1 cellular context compared by ENCODE assay signal in the genomic region with DNA sequence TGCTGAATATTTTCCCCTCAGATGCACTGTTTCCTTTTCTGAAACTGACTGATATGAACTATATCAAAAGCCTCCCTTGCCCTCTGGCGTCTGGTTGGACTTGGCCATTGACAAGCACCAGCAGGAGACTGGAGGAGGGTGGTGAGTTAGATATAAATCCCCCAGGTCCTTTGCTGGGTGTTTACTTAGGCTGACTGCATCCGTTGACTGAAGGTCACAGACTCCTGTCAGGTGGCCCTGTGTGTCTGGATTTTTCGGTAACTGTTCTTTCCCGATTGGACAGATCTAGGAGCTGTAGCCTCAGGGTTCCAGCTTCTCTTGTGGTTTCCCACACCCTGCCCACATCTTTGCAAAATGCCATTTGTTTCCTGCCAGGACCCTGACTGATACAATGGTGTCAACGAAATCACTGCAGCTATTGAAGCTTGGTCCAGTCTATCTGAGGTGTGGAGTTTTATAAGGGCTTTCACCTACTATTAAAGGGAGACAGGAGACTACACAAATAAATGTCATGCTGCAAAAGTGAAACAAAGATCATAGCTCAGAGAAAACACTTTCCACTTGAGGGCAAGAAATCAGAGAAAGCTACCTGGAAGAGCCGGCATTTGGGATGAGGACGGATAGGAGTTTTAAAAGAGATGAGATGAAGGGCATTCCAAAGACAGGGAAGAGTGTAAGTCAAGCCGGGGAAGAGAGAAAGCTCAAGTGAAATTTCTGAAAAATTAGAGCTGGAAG.
TF ChIP-seq lines count a peak whose summit lies in the region.

No MANE protein-coding gene starts in this region.

TF ChIP-seq in HepG2, 621 proteins besides CTCF, POLR2A, EP300 and RAD21 (continued from another document and continues in another):
- TF ChIP-seq ZFP36 (IDR thresholded peaks at IDR 0.05; ENCODE audit: borderline replicate concordance, low read depth, low read length, partially characterized antibody), result no peak
- TF ChIP-seq FOSL2 (CRISPR knock-in tag; IDR thresholded peaks at IDR 0.05), result peak; percentile 64
- 0 out of 2 replicates have a peak, but pooled peaks have one; percentile 24 for TF ChIP-seq HOXA3 (CRISPR knock-in tag; IDR thresholded peaks at IDR 0.05)
- TF ChIP-seq, protein P1, sequence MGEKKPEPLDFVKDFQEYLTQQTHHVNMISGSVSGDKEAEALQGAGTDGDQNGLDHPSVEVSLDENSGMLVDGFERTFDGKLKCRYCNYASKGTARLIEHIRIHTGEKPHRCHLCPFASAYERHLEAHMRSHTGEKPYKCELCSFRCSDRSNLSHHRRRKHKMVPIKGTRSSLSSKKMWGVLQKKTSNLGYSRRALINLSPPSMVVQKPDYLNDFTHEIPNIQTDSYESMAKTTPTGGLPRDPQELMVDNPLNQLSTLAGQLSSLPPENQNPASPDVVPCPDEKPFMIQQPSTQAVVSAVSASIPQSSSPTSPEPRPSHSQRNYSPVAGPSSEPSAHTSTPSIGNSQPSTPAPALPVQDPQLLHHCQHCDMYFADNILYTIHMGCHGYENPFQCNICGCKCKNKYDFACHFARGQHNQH (CRISPR knock-in tag; IDR thresholded peaks at IDR 0.05), result peak; percentile 80
- TF ChIP-seq, protein P2, sequence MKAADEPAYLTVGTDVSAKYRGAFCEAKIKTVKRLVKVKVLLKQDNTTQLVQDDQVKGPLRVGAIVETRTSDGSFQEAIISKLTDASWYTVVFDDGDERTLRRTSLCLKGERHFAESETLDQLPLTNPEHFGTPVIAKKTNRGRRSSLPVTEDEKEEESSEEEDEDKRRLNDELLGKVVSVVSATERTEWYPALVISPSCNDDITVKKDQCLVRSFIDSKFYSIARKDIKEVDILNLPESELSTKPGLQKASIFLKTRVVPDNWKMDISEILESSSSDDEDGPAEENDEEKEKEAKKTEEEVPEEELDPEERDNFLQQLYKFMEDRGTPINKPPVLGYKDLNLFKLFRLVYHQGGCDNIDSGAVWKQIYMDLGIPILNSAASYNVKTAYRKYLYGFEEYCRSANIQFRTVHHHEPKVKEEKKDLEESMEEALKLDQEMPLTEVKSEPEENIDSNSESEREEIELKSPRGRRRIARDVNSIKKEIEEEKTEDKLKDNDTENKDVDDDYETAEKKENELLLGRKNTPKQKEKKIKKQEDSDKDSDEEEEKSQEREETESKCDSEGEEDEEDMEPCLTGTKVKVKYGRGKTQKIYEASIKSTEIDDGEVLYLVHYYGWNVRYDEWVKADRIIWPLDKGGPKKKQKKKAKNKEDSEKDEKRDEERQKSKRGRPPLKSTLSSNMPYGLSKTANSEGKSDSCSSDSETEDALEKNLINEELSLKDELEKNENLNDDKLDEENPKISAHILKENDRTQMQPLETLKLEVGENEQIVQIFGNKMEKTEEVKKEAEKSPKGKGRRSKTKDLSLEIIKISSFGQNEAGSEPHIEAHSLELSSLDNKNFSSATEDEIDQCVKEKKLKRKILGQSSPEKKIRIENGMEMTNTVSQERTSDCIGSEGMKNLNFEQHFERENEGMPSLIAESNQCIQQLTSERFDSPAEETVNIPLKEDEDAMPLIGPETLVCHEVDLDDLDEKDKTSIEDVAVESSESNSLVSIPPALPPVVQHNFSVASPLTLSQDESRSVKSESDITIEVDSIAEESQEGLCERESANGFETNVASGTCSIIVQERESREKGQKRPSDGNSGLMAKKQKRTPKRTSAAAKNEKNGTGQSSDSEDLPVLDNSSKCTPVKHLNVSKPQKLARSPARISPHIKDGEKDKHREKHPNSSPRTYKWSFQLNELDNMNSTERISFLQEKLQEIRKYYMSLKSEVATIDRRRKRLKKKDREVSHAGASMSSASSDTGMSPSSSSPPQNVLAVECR (CRISPR knock-in tag; IDR thresholded peaks at IDR 0.05; ENCODE audit: borderline replicate concordance), result peak; percentile 57; the same call in 1 of the 2 replicates
- no peak for TF ChIP-seq FIP1L1 (IDR thresholded peaks at IDR 0.05; ENCODE audit: borderline replicate concordance, insufficient read depth, low read depth, low read length)
- TF ChIP-seq SMAD3 (CRISPR knock-in tag; IDR thresholded peaks at IDR 0.05), result no peak
- TF ChIP-seq AGO2 (optimal IDR thresholded peaks at IDR 0.05; ENCODE audit: low read depth, low read length), result no peak
- peak; percentile 56 for TF ChIP-seq FOXP4 (CRISPR knock-in tag; IDR thresholded peaks at IDR 0.05)
- no peak for TF ChIP-seq KLF12 (CRISPR knock-in tag; IDR thresholded peaks at IDR 0.05; ENCODE audit: borderline replicate concordance)
- no peak for TF ChIP-seq SNAI1 (CRISPR knock-in tag; IDR thresholded peaks at IDR 0.05; ENCODE audit: borderline replicate concordance)
- no peak for TF ChIP-seq GPN1 (CRISPR knock-in tag; IDR thresholded peaks at IDR 0.05; ENCODE audit: borderline replicate concordance)
- TF ChIP-seq ZBTB20 (CRISPR knock-in tag; IDR thresholded peaks at IDR 0.05; ENCODE audit: borderline replicate concordance, low read depth), result no peak
- TF ChIP-seq, protein P3, sequence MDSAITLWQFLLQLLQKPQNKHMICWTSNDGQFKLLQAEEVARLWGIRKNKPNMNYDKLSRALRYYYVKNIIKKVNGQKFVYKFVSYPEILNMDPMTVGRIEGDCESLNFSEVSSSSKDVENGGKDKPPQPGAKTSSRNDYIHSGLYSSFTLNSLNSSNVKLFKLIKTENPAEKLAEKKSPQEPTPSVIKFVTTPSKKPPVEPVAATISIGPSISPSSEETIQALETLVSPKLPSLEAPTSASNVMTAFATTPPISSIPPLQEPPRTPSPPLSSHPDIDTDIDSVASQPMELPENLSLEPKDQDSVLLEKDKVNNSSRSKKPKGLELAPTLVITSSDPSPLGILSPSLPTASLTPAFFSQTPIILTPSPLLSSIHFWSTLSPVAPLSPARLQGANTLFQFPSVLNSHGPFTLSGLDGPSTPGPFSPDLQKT (CRISPR knock-in tag; IDR thresholded peaks at IDR 0.05; ENCODE audit: borderline replicate concordance), result no peak
- TF ChIP-seq IKZF1 (IDR thresholded peaks at IDR 0.05), result no peak
- peak; percentile 83 for TF ChIP-seq ARID5B (CRISPR knock-in tag; IDR thresholded peaks at IDR 0.05)
- TF ChIP-seq MYNN (CRISPR knock-in tag; IDR thresholded peaks at IDR 0.05; ENCODE audit: low read depth), result no peak
- TF ChIP-seq MIER3 (CRISPR knock-in tag; IDR thresholded peaks at IDR 0.05; ENCODE audit: borderline replicate concordance), result no peak
- TF ChIP-seq GFI1 (CRISPR knock-in tag; IDR thresholded peaks at IDR 0.05; ENCODE audit: borderline replicate concordance), result peak; percentile 56; the same call in 1 of the 2 replicates
- TF ChIP-seq ELF1 (CRISPR knock-in tag; IDR thresholded peaks at IDR 0.05), result no peak
- no peak for TF ChIP-seq KDM5A (IDR thresholded peaks at IDR 0.05; ENCODE audit: borderline replicate concordance, low read length)
- peak; percentile 32; the same call in 1 of the 2 replicates for TF ChIP-seq ZNF792 (CRISPR knock-in tag; IDR thresholded peaks at IDR 0.05)
- TF ChIP-seq JDP2 (CRISPR knock-in tag; IDR thresholded peaks at IDR 0.05; ENCODE audit: borderline replicate concordance), result no peak
- TF ChIP-seq BCL3 (CRISPR knock-in tag; IDR thresholded peaks at IDR 0.05), result no peak
- TF ChIP-seq PAF1 (CRISPR knock-in tag; IDR thresholded peaks at IDR 0.05), result no peak
- TF ChIP-seq ZC3H13 (CRISPR knock-in tag; IDR thresholded peaks at IDR 0.05), result no peak
- TF ChIP-seq IRX3 (CRISPR knock-in tag; IDR thresholded peaks at IDR 0.05; ENCODE audit: borderline replicate concordance, low read depth), result no peak
- TF ChIP-seq, protein P4, sequence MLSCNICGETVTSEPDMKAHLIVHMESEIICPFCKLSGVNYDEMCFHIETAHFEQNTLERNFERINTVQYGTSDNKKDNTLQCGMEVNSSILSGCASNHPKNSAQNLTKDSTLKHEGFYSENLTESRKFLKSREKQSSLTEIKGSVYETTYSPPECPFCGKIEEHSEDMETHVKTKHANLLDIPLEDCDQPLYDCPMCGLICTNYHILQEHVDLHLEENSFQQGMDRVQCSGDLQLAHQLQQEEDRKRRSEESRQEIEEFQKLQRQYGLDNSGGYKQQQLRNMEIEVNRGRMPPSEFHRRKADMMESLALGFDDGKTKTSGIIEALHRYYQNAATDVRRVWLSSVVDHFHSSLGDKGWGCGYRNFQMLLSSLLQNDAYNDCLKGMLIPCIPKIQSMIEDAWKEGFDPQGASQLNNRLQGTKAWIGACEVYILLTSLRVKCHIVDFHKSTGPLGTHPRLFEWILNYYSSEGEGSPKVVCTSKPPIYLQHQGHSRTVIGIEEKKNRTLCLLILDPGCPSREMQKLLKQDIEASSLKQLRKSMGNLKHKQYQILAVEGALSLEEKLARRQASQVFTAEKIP (CRISPR knock-in tag; IDR thresholded peaks at IDR 0.05; ENCODE audit: borderline replicate concordance), result no peak
- no peak for TF ChIP-seq ZKSCAN1 (IDR thresholded peaks at IDR 0.05; ENCODE audit: low read length)
- TF ChIP-seq, protein P5, sequence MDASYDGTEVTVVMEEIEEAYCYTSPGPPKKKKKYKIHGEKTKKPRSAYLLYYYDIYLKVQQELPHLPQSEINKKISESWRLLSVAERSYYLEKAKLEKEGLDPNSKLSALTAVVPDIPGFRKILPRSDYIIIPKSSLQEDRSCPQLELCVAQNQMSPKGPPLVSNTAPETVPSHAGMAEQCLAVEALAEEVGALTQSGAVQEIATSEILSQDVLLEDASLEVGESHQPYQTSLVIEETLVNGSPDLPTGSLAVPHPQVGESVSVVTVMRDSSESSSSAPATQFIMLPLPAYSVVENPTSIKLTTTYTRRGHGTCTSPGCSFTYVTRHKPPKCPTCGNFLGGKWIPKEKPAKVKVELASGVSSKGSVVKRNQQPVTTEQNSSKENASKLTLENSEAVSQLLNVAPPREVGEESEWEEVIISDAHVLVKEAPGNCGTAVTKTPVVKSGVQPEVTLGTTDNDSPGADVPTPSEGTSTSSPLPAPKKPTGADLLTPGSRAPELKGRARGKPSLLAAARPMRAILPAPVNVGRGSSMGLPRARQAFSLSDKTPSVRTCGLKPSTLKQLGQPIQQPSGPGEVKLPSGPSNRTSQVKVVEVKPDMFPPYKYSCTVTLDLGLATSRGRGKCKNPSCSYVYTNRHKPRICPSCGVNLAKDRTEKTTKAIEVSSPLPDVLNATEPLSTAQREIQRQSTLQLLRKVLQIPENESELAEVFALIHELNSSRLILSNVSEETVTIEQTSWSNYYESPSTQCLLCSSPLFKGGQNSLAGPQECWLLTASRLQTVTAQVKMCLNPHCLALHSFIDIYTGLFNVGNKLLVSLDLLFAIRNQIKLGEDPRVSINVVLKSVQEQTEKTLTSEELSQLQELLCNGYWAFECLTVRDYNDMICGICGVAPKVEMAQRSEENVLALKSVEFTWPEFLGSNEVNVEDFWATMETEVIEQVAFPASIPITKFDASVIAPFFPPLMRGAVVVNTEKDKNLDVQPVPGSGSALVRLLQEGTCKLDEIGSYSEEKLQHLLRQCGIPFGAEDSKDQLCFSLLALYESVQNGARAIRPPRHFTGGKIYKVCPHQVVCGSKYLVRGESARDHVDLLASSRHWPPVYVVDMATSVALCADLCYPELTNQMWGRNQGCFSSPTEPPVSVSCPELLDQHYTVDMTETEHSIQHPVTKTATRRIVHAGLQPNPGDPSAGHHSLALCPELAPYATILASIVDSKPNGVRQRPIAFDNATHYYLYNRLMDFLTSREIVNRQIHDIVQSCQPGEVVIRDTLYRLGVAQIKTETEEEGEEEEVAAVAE (CRISPR knock-in tag; IDR thresholded peaks at IDR 0.05; ENCODE audit: borderline replicate concordance), result no peak
- TF ChIP-seq FOXO1 (CRISPR knock-in tag; IDR thresholded peaks at IDR 0.05), result peak; percentile 60; the same call in 1 of the 2 replicates
- no peak for TF ChIP-seq ZBTB38 (CRISPR knock-in tag; IDR thresholded peaks at IDR 0.05)
- no peak for TF ChIP-seq SRSF9 (IDR thresholded peaks at IDR 0.05; ENCODE audit: borderline replicate concordance, insufficient read depth, low read depth, low read length, poor library complexity, severe bottlenecking)
- TF ChIP-seq PHF20 (CRISPR knock-in tag; IDR thresholded peaks at IDR 0.05), result no peak
- TF ChIP-seq SOX6 (IDR thresholded peaks at IDR 0.05), result no peak
- peak; percentile 57 for TF ChIP-seq SOX6 (CRISPR knock-in tag; IDR thresholded peaks at IDR 0.05)
- no peak for TF ChIP-seq MTF1 (CRISPR knock-in tag; IDR thresholded peaks at IDR 0.05)
